In the genomic region with DNA sequence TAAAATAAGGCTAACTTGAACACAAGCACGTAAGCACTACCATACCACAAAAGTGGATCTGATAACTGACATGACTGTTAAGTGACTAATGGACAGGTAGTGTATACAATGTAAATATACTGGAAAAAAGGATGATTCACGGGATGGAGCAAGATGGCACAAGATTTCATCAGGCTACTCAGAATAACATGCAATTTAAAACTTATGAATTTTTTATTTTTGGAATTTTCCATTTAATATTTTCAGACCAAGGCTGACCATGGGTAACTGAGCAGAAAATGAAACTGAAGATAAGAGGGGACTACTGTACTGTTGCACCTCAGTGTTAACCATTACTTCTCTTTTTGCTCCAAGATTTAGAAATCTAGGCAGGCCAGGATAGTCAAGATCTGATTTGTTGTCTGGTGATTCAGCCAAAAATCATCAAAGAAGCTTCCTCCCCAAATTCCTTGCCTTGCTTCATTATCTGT, we compare ENCODE assay signal across 14 cellular contexts. TPM values are rescaled to one million over a fixed set of nuclear protein-coding genes. Genes with fewer than 3 reads are reported as not detected.
DNase-seq lines count a peak whose midpoint lies in the region; ATAC-seq and TF ChIP-seq lines count a peak whose summit lies in the region.
"Had no signal": no experiment of that assay in that cellular context is flagged by ENCODE, and none has a peak within 500 bp of the region (broad histone marks: within the 10 kb centered on the region; RNA-seq: fewer than 3 reads in every experiment).

No MANE protein-coding gene starts in this region.

- no peak overlapping the region for H4K91ac ChIP-seq in H9 (ENCODE audit: insufficient read length, low read depth, low read length)

- no peak overlapping the region for H3K4ac ChIP-seq in H9 (ENCODE audit: low read depth, low read length)

- DNase-seq in RKO (ENCODE audit: low spot score), result peak; percentile 50
- peak; percentile 89 for DNase-seq in iris pigment epithelial cell (ENCODE audit: low read depth)
- DNase-seq in NCI-H2196 treated with DMSO at 0.1 percent for 48 hours (lab: John Stamatoyannopoulos, UW; ENCODE audit: unreplicated experiment), result no peak
- no peak for DNase-seq in Calu3
- no peak for DNase-seq in H9
- no peak for DNase-seq in T-helper 9 cell
- DNase-seq: activated CD4-positive, alpha-beta T cell treated with anti-CD3 and anti-CD28 coated beads for 36 hours; activated naive CD8-positive, alpha-beta T cell treated with anti-CD3 and anti-CD28 coated beads, Interleukin-2, amount 50 U/mL, for 24 hours; Caco-2; left colon; NCI-H1694; pancreas had no signal

- no peaks in the 10 kb centered on the region for H4K20me1 ChIP-seq in H9 (ENCODE audit: control insufficient read depth, insufficient read depth, insufficient read length)

- H3K4me3 Mint-ChIP-seq in Calu3 (ENCODE audit: low read depth, unreplicated experiment), result no peak overlapping the region
- no peak overlapping the region for H3K4me3 Mint-ChIP-seq in H9
- H3K4me3 Mint-ChIP-seq: activated CD4-positive, alpha-beta T cell treated with anti-CD3 and anti-CD28 coated beads for 36 hours; activated naive CD8-positive, alpha-beta T cell treated with anti-CD3 and anti-CD28 coated beads, Interleukin-2, amount 50 U/mL, for 24 hours had no signal

- CTCF ChIA-PET in Calu3 (lab: Charles Lee), result no interaction called here

- no peak overlapping the region for H2AK5ac ChIP-seq in H9 (ENCODE audit: insufficient read length, low read length)

- no peak overlapping the region for H2BK120ac ChIP-seq in H9 (ENCODE audit: low read depth, low read length, poor library complexity, severe bottlenecking)

- no peak overlapping the region for H3K27ac ChIP-seq in H9 (ENCODE audit: insufficient read length, low read depth, low read length)
- H3K27ac ChIP-seq: pancreas had no signal

- H3K79me1 ChIP-seq in H9 (ENCODE audit: insufficient read depth, low read depth, low read length, poor library complexity, severe bottlenecking), result no peaks in the 10 kb centered on the region

- no peaks in the 10 kb centered on the region for H3K79me2 ChIP-seq in H9 (ENCODE audit: insufficient read depth, low read length)

- BruUV-seq in Calu3 (replicated peaks; lab: Mats Ljungman, UMichigan), result no TSS peak

- no peak overlapping the region for H2BK20ac ChIP-seq in H9 (ENCODE audit: low read depth, low read length, poor library complexity, severe bottlenecking)

- H3K4me2 ChIP-seq in H9 (ENCODE audit: insufficient read depth, insufficient read length, low read length), result no peak overlapping the region

- H3K18ac ChIP-seq in H9 (ENCODE audit: insufficient read length, low read depth, low read length), result no peak overlapping the region

- H3K27me3 Mint-ChIP-seq in Calu3 (ENCODE audit: unreplicated experiment), result no peaks in the 10 kb centered on the region
- no peaks in the 10 kb centered on the region for H3K27me3 Mint-ChIP-seq in H9 (ENCODE audit: low read depth)
- H3K27me3 Mint-ChIP-seq: activated CD4-positive, alpha-beta T cell treated with anti-CD3 and anti-CD28 coated beads for 36 hours had no signal

- H2AFZ ChIP-seq in H9 (ENCODE audit: low read length), result no peak overlapping the region

- H3K4me1 ChIP-seq in H9 (ENCODE audit: insufficient read depth, low read length), result no peaks in the 10 kb centered on the region
- H3K4me1 ChIP-seq: Caco-2, pancreas had no signal

- H3K9me3 Mint-ChIP-seq in Calu3 (ENCODE audit: low read depth, unreplicated experiment) (no peaks in the 10 kb centered on the region), H9 (no peaks in the 10 kb centered on the region)
- H3K9me3 Mint-ChIP-seq: activated naive CD8-positive, alpha-beta T cell treated with anti-CD3 and anti-CD28 coated beads, Interleukin-2, amount 50 U/mL, for 24 hours had no signal

- TF ChIP-seq CTCF in Calu3 (IDR thresholded peaks at IDR 0.05; ENCODE audit: unreplicated experiment) (no peak), H9 (conservative IDR thresholded peaks at IDR 0.05) (no peak)

- H3K23me2 ChIP-seq in H9 (ENCODE audit: insufficient read length, low read depth, low read length, poor library complexity, severe bottlenecking), result no peaks in the 10 kb centered on the region

- ATAC-seq in GM18502 (IDR thresholded peaks at IDR 0.05; ENCODE audit: poor library complexity, unreplicated experiment) (peak; percentile 74), HG02588 (IDR thresholded peaks at IDR 0.05; ENCODE audit: unreplicated experiment) (peak; percentile 56)
- ATAC-seq: activated CD4-positive, alpha-beta T cell treated with anti-CD3 and anti-CD28 coated beads for 36 hours; activated naive CD8-positive, alpha-beta T cell treated with anti-CD3 and anti-CD28 coated beads, Interleukin-2, amount 50 U/mL, for 24 hours; left colon; pancreas had no signal

- H2BK5ac ChIP-seq in H9 (ENCODE audit: insufficient read length, low read length), result no peak overlapping the region

- H3K4me1 Mint-ChIP-seq in Calu3 (ENCODE audit: low read depth, unreplicated experiment) (peaks cover 2% of the 10 kb centered on the region), H9 (peaks cover 4 to 5% of the 10 kb centered on the region in 2 experiments; a peak in 3 of 4 replicates)
- H3K4me1 Mint-ChIP-seq: activated CD4-positive, alpha-beta T cell treated with anti-CD3 and anti-CD28 coated beads for 36 hours; activated naive CD8-positive, alpha-beta T cell treated with anti-CD3 and anti-CD28 coated beads, Interleukin-2, amount 50 U/mL, for 24 hours had no signal

- WGBS in H9 (ENCODE audit: extremely low coverage, insufficient read length, low lambda C conversion rate), result no CpG with 5 or more reads among the region's 2 CpGs

- H3K14ac ChIP-seq in H9 (ENCODE audit: insufficient read depth, low read length), result no peak overlapping the region

- H3K36me3 Mint-ChIP-seq in Calu3 (ENCODE audit: insufficient read depth, unreplicated experiment) (no peaks in the 10 kb centered on the region), H9 (ENCODE audit: insufficient read depth in 1 of 3, low read depth in 3 of 3) (no peaks in the 10 kb centered on the region; a peak in 1 of 7 replicates)

- H3K23ac ChIP-seq in H9 (ENCODE audit: insufficient read length, low read depth, low read length), result no peak overlapping the region

- H2BK15ac ChIP-seq in H9 (ENCODE audit: low read depth, low read length), result no peak overlapping the region

- no peak overlapping the region for H2BK12ac ChIP-seq in H9 (ENCODE audit: insufficient read length, low read depth, low read length)

- intact Hi-C loops in Calu3 (cut with micrococcal nuclease; ENCODE audit: unreplicated experiment), result no loop called here

- no peak overlapping the region for H4K8ac ChIP-seq in H9 (replicated peaks; ENCODE audit: insufficient read length, low read depth, low read length)

- no peaks in the 10 kb centered on the region for H3K9me3 ChIP-seq in H9 (ENCODE audit: control insufficient read depth, low read depth, low read length)
- H3K9me3 ChIP-seq: Caco-2, pancreas had no signal

- no peak overlapping the region for H4K5ac ChIP-seq in H9 (ENCODE audit: insufficient read length, low read depth, low read length)

- H3T11ph ChIP-seq in H9 (ENCODE audit: low read length), result no peak overlapping the region

- no peaks in the 10 kb centered on the region for H3K27me3 ChIP-seq in H9 (ENCODE audit: insufficient read depth, low read length)
- H3K27me3 ChIP-seq: pancreas had no signal

- no peak overlapping the region for H3K56ac ChIP-seq in H9 (ENCODE audit: insufficient read length, low read depth, low read length)

- no peak overlapping the region for H3K9ac ChIP-seq in H9 (ENCODE audit: extremely low read depth, insufficient read length, low read length)

- H3K27ac Mint-ChIP-seq in Calu3 (ENCODE audit: unreplicated experiment), result no peak overlapping the region
- no peak overlapping the region for H3K27ac Mint-ChIP-seq in H9
- H3K27ac Mint-ChIP-seq: activated CD4-positive, alpha-beta T cell treated with anti-CD3 and anti-CD28 coated beads for 36 hours; activated naive CD8-positive, alpha-beta T cell treated with anti-CD3 and anti-CD28 coated beads, Interleukin-2, amount 50 U/mL, for 24 hours had no signal

RNA-seq across cellular contexts. Expression of gene TPBG, which starts 45.4 kb away (rescaled TPM):
- total RNA-seq in Calu3 (2022), result 42.6 and 46.5 TPM in 2 replicates
- 19.0 and 20.8 TPM in 2 replicates for total RNA-seq in H9 (2021)

Comparison
In these comparisons a context has a peak if more than half of its experiments do, and no peak if none do; other contexts are left out.
1. DNase-seq: peak in RKO (single experiment) and iris pigment epithelial cell (single experiment); none in NCI-H2196 treated with DMSO at 0.1 percent for 48 hours (single experiment), Calu3 (single experiment), H9 (single experiment) and T-helper 9 cell (single experiment).